In the genomic region with DNA sequence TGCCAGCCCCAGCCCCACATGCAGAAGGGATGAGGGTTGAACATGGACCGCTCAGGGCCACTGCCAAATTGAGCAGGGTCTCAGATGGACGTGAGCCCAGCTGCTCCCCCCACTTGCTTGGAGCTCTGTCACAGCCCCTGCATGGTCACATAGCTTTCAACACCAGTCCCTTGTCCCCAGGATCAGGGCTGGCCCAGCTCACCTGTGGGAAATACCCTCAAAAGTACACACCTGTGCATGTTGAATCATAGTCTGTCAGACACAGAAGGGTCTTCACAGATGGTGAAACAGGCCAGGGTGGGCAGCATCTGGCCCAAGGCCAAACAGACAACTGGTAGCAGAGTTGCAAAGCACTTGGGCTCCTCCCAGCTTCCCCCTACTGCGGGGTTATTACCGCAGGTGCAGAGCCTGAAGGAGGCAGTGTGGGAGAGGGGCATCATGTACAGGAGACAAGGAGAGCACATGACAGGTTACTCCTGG, we compare ENCODE assay signal across 1 cellular context.
TF ChIP-seq lines count a peak whose summit lies in the region.

No MANE protein-coding gene starts in this region.

TF ChIP-seq in H1, 55 proteins besides CTCF, POLR2A, EP300 and RAD21:
- TF ChIP-seq EGR1 (IDR thresholded peaks at IDR 0.05; ENCODE audit: borderline replicate concordance, low read depth, low read length): no peak
- no peak for TF ChIP-seq RFX5 (IDR thresholded peaks at IDR 0.05; ENCODE audit: borderline replicate concordance, low read depth, low read length)
- TF ChIP-seq KDM1A (IDR thresholded peaks at IDR 0.05; ENCODE audit: borderline replicate concordance, low read length): no peak
- TF ChIP-seq BRCA1 (IDR thresholded peaks at IDR 0.05; ENCODE audit: low read depth, low read length): no peak
- TF ChIP-seq SP2 (IDR thresholded peaks at IDR 0.05; ENCODE audit: low read length): no peak
- TF ChIP-seq TCF12 (IDR thresholded peaks at IDR 0.05; ENCODE audit: low read depth, low read length): no peak
